1 cellular context compared by ENCODE assay signal in the genomic region with DNA sequence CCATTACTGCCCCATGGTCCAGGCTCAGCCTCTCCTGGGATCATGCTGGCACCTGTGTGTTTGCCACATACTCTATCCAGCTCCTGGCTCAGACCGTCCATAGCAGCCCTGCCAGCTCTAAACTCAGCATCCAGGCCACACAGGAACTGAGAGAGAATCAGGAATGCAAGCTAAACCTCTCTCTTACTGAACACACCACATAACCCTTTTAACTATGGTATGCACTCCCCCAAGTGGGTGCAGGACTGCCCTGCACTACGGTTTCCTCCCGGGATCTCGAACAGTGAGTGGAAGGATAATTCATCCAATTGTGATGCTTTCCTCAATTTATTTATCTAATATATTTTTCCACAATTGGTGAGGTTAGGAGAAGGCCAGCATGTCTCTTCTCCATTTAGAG.
TF ChIP-seq lines count a peak whose summit lies in the region.

No MANE protein-coding gene starts in this region.

TF ChIP-seq in GM23338, 12 proteins besides CTCF, POLR2A, EP300 and RAD21 (continued from another document):
- TF ChIP-seq, protein P1, sequence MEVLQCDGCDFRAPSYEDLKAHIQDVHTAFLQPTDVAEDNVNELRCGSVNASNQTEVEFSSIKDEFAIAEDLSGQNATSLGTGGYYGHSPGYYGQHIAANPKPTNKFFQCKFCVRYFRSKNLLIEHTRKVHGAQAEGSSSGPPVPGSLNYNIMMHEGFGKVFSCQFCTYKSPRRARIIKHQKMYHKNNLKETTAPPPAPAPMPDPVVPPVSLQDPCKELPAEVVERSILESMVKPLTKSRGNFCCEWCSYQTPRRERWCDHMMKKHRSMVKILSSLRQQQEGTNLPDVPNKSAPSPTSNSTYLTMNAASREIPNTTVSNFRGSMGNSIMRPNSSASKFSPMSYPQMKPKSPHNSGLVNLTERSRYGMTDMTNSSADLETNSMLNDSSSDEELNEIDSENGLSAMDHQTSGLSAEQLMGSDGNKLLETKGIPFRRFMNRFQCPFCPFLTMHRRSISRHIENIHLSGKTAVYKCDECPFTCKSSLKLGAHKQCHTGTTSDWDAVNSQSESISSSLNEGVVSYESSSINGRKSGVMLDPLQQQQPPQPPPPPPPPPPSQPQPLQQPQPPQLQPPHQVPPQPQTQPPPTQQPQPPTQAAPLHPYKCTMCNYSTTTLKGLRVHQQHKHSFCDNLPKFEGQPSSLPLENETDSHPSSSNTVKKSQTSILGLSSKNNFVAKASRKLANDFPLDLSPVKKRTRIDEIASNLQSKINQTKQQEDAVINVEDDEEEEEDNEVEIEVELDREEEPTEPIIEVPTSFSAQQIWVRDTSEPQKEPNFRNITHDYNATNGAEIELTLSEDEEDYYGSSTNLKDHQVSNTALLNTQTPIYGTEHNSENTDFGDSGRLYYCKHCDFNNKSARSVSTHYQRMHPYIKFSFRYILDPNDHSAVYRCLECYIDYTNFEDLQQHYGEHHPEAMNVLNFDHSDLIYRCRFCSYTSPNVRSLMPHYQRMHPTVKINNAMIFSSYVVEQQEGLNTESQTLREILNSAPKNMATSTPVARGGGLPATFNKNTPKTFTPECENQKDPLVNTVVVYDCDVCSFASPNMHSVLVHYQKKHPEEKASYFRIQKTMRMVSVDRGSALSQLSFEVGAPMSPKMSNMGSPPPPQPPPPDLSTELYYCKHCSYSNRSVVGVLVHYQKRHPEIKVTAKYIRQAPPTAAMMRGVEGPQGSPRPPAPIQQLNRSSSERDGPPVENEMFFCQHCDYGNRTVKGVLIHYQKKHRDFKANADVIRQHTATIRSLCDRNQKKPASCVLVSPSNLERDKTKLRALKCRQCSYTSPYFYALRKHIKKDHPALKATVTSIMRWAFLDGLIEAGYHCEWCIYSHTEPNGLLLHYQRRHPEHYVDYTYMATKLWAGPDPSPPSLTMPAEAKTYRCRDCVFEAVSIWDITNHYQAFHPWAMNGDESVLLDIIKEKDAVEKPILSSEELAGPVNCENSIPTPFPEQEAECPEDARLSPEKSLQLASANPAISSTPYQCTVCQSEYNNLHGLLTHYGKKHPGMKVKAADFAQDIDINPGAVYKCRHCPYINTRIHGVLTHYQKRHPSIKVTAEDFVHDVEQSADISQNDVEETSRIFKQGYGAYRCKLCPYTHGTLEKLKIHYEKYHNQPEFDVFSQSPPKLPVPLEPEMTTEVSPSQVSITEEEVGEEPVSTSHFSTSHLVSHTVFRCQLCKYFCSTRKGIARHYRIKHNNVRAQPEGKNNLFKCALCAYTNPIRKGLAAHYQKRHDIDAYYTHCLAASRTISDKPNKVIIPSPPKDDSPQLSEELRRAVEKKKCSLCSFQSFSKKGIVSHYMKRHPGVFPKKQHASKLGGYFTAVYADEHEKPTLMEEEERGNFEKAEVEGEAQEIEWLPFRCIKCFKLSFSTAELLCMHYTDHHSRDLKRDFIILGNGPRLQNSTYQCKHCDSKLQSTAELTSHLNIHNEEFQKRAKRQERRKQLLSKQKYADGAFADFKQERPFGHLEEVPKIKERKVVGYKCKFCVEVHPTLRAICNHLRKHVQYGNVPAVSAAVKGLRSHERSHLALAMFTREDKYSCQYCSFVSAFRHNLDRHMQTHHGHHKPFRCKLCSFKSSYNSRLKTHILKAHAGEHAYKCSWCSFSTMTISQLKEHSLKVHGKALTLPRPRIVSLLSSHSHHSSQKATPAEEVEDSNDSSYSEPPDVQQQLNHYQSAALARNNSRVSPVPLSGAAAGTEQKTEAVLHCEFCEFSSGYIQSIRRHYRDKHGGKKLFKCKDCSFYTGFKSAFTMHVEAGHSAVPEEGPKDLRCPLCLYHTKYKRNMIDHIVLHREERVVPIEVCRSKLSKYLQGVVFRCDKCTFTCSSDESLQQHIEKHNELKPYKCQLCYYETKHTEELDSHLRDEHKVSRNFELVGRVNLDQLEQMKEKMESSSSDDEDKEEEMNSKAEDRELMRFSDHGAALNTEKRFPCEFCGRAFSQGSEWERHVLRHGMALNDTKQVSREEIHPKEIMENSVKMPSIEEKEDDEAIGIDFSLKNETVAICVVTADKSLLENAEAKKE (CRISPR knock-in tag; IDR thresholded peaks at IDR 0.05): no peak
- TF ChIP-seq POLR2AphosphoS5 (IDR thresholded peaks at IDR 0.05; ENCODE audit: low read depth) (no peak), ZNF114 (CRISPR knock-in tag; IDR thresholded peaks at IDR 0.05) (no peak), STAT1 (IDR thresholded peaks at IDR 0.05; ENCODE audit: unreplicated experiment) (no peak), ZNF331 (CRISPR knock-in tag; IDR thresholded peaks at IDR 0.05; ENCODE audit: low read depth) (no peak), JUNB (IDR thresholded peaks at IDR 0.05; ENCODE audit: unreplicated experiment) (no peak), CREB1 (CRISPR knock-in tag; IDR thresholded peaks at IDR 0.05; ENCODE audit: low read depth) (no peak)
- TF ChIP-seq, protein P2, sequence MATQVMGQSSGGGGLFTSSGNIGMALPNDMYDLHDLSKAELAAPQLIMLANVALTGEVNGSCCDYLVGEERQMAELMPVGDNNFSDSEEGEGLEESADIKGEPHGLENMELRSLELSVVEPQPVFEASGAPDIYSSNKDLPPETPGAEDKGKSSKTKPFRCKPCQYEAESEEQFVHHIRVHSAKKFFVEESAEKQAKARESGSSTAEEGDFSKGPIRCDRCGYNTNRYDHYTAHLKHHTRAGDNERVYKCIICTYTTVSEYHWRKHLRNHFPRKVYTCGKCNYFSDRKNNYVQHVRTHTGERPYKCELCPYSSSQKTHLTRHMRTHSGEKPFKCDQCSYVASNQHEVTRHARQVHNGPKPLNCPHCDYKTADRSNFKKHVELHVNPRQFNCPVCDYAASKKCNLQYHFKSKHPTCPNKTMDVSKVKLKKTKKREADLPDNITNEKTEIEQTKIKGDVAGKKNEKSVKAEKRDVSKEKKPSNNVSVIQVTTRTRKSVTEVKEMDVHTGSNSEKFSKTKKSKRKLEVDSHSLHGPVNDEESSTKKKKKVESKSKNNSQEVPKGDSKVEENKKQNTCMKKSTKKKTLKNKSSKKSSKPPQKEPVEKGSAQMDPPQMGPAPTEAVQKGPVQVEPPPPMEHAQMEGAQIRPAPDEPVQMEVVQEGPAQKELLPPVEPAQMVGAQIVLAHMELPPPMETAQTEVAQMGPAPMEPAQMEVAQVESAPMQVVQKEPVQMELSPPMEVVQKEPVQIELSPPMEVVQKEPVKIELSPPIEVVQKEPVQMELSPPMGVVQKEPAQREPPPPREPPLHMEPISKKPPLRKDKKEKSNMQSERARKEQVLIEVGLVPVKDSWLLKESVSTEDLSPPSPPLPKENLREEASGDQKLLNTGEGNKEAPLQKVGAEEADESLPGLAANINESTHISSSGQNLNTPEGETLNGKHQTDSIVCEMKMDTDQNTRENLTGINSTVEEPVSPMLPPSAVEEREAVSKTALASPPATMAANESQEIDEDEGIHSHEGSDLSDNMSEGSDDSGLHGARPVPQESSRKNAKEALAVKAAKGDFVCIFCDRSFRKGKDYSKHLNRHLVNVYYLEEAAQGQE (IDR thresholded peaks at IDR 0.05; ENCODE audit: unreplicated experiment): no peak
